In the genomic region with DNA sequence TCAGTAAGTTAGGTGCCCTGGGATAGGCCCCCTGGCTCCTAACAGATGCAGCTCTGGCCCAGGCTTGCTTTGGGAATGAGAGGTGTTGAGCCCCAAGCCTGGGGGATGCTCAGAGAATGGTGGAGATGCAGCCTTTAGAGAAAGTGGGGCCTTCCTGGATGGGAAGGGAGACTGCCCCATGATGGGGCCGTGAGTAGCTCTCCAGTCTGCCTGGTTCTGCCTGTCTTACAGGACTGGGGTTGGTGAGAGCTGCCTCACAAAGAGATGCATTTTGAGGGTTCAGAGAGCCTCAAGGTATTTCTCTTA, we compare ENCODE assay signal across 19 cellular contexts. TPM values are rescaled to one million over a fixed set of nuclear protein-coding genes. Genes with fewer than 3 reads are reported as not detected.
DNase-seq lines count a peak whose midpoint lies in the region; ATAC-seq and TF ChIP-seq lines count a peak whose summit lies in the region.
"Had no signal": no experiment of that assay in that cellular context is flagged by ENCODE, and none has a peak within 500 bp of the region (broad histone marks: within the 10 kb centered on the region; RNA-seq: fewer than 3 reads in every experiment).

No MANE protein-coding gene starts in this region.

- H3K79me2 ChIP-seq in Karpas-422 (ENCODE audit: low read length) (no peaks in the 10 kb centered on the region), mesendoderm (ENCODE audit: control insufficient read depth, insufficient read depth, low read length) (peaks cover 45% of the 10 kb centered on the region)

- intact Hi-C loops in psoas muscle (cut with DNase I), result no loop called here

- peak overlapping the region; percentile 100 for H3K56ac ChIP-seq in mesendoderm (ENCODE audit: low read length)

- ATAC-seq in esophagus mucosa (peak; percentile 49), HG02610 (IDR thresholded peaks at IDR 0.05; ENCODE audit: unreplicated experiment) (no peak), psoas muscle (no peak)
- no peak for ATAC-seq in naive thymus-derived CD8-positive, alpha-beta T cell
- ATAC-seq: A549, HCT116, HepG2 had no signal

- H3K4me3 Mint-ChIP-seq in naive thymus-derived CD8-positive, alpha-beta T cell, result no peak overlapping the region

- peak overlapping the region; percentile 17 for H4K5ac ChIP-seq in mesendoderm (ENCODE audit: low read length)

- H3K4me3 ChIP-seq in Karpas-422 (ENCODE audit: low read length), result no peak overlapping the region
- H3K4me3 ChIP-seq in mesendoderm (ENCODE audit: low read length), result peak overlapping the region; percentile 76
- H3K4me3 ChIP-seq in psoas muscle, result no peak overlapping the region
- H3K4me3 ChIP-seq: A549, Peyer's patch had no signal

- WGBS in mesendoderm (ENCODE audit: extremely low coverage, insufficient coverage, low lambda C conversion rate), result no CpG with 5 or more reads among the region's 1 CpG
- WGBS in psoas muscle, 3 donors, result 36 to 54% (median 49%) methylated on average over 1 of the region's 1 CpG

- peak overlapping the region; percentile 69 for H2BK120ac ChIP-seq in mesendoderm (ENCODE audit: low read depth, low read length)

- H3K27me3 ChIP-seq in Karpas-422 (ENCODE audit: low read length) (no peaks in the 10 kb centered on the region), mesendoderm (ENCODE audit: insufficient read depth, low read length, poor library complexity) (no peaks in the 10 kb centered on the region), psoas muscle (ENCODE audit: insufficient read depth in 3 of 3, low read length in 2 of 3) (peaks cover 0 to 24% (median 1%) of the 10 kb centered on the region in 3 donors)
- H3K27me3 ChIP-seq: Peyer's patch had no signal

- H3K79me1 ChIP-seq in mesendoderm (ENCODE audit: low read length), result no peaks in the 10 kb centered on the region

- peak; percentile 56 for DNase-seq in ELF-1 (ENCODE audit: low read depth, low spot score)
- peak; percentile 38 for DNase-seq in Karpas-422
- peak; percentile 73 for DNase-seq in mesendoderm
- DNase-seq in activated CD4-positive, alpha-beta T cell treated with anti-CD3 and anti-CD28 coated beads for 4 hours, result no peak
- DNase-seq in naive thymus-derived CD8-positive, alpha-beta T cell, result no peak
- no peak for DNase-seq in psoas muscle
- DNase-seq: NCI-H1048, NCI-H510A treated with DMSO at 0.1 percent for 48 hours, Peyer's patch, Right ventricle myocardium superior, SK-N-SH had no signal

- H3K27ac ChIP-seq in Karpas-422 (ENCODE audit: low read length) (no peak overlapping the region), mesendoderm (ENCODE audit: low read depth, low read length) (peak overlapping the region; percentile 96), psoas muscle (no peak overlapping the region)
- H3K27ac ChIP-seq: A549, C4-2B, KMS-11, Peyer's patch had no signal

- no peaks in the 10 kb centered on the region for H4K20me1 ChIP-seq in Karpas-422 (ENCODE audit: insufficient read depth, low read depth, low read length)

- H3K4me1 ChIP-seq in Karpas-422 (ENCODE audit: low read length), result no peaks in the 10 kb centered on the region
- H3K4me1 ChIP-seq in mesendoderm (ENCODE audit: control insufficient read depth, low read depth, low read length), result peaks cover 8% of the 10 kb centered on the region
- no peaks in the 10 kb centered on the region for H3K4me1 ChIP-seq in psoas muscle
- H3K4me1 ChIP-seq: A549 had no signal

- H3K4me2 ChIP-seq in Karpas-422 (ENCODE audit: low read depth, low read length, poor library complexity, severe bottlenecking) (no peak overlapping the region), mesendoderm (ENCODE audit: low read length) (peak overlapping the region; percentile 75)
- H3K4me2 ChIP-seq: A549, KMS-11, SK-N-SH had no signal

- H3K23ac ChIP-seq in mesendoderm (ENCODE audit: low read length), result peak overlapping the region; percentile 95

- peaks cover 0 to 8% (median 5%) of the 10 kb centered on the region in 5 donors for H3K27me3 Mint-ChIP-seq in naive thymus-derived CD8-positive, alpha-beta T cell

- H3K4me1 Mint-ChIP-seq in naive thymus-derived CD8-positive, alpha-beta T cell, result no peaks in the 10 kb centered on the region

- H3K18ac ChIP-seq in mesendoderm (ENCODE audit: low read length), result peak overlapping the region; percentile 81

- H2AK5ac ChIP-seq in mesendoderm (ENCODE audit: low read length), result peak overlapping the region; percentile 82

- no peak overlapping the region for H3K9ac ChIP-seq in Karpas-422 (ENCODE audit: low read length)
- peak overlapping the region; percentile 73 for H3K9ac ChIP-seq in mesendoderm (ENCODE audit: low read length)
- H3K9ac ChIP-seq: KMS-11, SK-N-SH had no signal

- H2BK15ac ChIP-seq in mesendoderm (replicated peaks; ENCODE audit: low read depth), result no peak overlapping the region

- no peak overlapping the region for H3K27ac Mint-ChIP-seq in naive thymus-derived CD8-positive, alpha-beta T cell

- H3K9me3 ChIP-seq in Karpas-422 (ENCODE audit: low read length) (no peaks in the 10 kb centered on the region), psoas muscle (no peaks in the 10 kb centered on the region)
- H3K9me3 ChIP-seq: A549, Peyer's patch, SK-N-SH had no signal

- no peak overlapping the region for H2AFZ ChIP-seq in Karpas-422 (ENCODE audit: low read length)

- no peaks in the 10 kb centered on the region for H3K36me3 Mint-ChIP-seq in naive thymus-derived CD8-positive, alpha-beta T cell

- peak overlapping the region; percentile 98 for H2BK5ac ChIP-seq in mesendoderm (ENCODE audit: low read length)

- H3K36me3 ChIP-seq in Karpas-422 (ENCODE audit: insufficient read depth, low read length), result no peaks in the 10 kb centered on the region
- no peaks in the 10 kb centered on the region for H3K36me3 ChIP-seq in mesendoderm (ENCODE audit: control insufficient read depth, insufficient read depth, low read length)
- no peaks in the 10 kb centered on the region for H3K36me3 ChIP-seq in psoas muscle (ENCODE audit: insufficient read depth in 1 of 2, low read depth in 1 of 2)
- H3K36me3 ChIP-seq: Peyer's patch had no signal

- POLR2A ChIA-PET in naive thymus-derived CD8-positive, alpha-beta T cell (lab: Charles Lee), result no interaction called here

- no peaks in the 10 kb centered on the region for H3K9me2 ChIP-seq in Karpas-422 (replicated peaks; ENCODE audit: insufficient read depth, low read length)
- H3K9me2 ChIP-seq: SK-N-SH had no signal

- no peak for TF ChIP-seq CTCF in psoas muscle (IDR thresholded peaks at IDR 0.05)

- peak overlapping the region; percentile 99 for H3K4ac ChIP-seq in mesendoderm (ENCODE audit: low read depth, low read length)

- H3K9me3 Mint-ChIP-seq in naive thymus-derived CD8-positive, alpha-beta T cell, result no peaks in the 10 kb centered on the region

- no peak overlapping the region for H4K8ac ChIP-seq in mesendoderm (ENCODE audit: low read depth, low read length)

RNA-seq across cellular contexts. Expression of gene VRTN, which starts 0.5 kb away (rescaled TPM):
- total RNA-seq in Karpas-422 (2014; rRNA removed; shearing (Covaris generic); ENCODE audit: low replicate concordance), result not detected in 2 replicates
- total RNA-seq in esophagus mucosa, result not detected
- 135 TPM for polyA plus RNA-seq in mesendoderm (2013, experiment 1 of 2)
- 136 TPM for polyA plus RNA-seq in mesendoderm (2013, experiment 2 of 2)
- total RNA-seq in naive thymus-derived CD8-positive, alpha-beta T cell, result not detected
- polyA plus RNA-seq in naive thymus-derived CD8-positive, alpha-beta T cell, result not detected
- not detected for total RNA-seq in psoas muscle
- not detected for polyA plus RNA-seq in psoas muscle
- total RNA-seq: HepG2, MCF 10A, Right ventricle myocardium superior had no signal
- polyA plus RNA-seq: A549, HepG2, SK-N-SH had no signal

RNA-seq across cellular contexts. Expression of gene ABCD4, which starts 45.0 kb away (rescaled TPM):
- total RNA-seq in Karpas-422 (2014; rRNA removed; shearing (Covaris generic); ENCODE audit: low replicate concordance), result 49.2 and 64.1 TPM in 2 replicates
- 18.1 TPM for total RNA-seq in esophagus mucosa
- polyA plus RNA-seq in mesendoderm (2013, experiment 1 of 2), result 29.6 TPM
- 29.9 TPM for polyA plus RNA-seq in mesendoderm (2013, experiment 2 of 2)
- total RNA-seq in naive thymus-derived CD8-positive, alpha-beta T cell, result 100 to 1,000 TPM; 109 to 116 TPM
- polyA plus RNA-seq in naive thymus-derived CD8-positive, alpha-beta T cell, result 10 to 100 TPM; 20.2 to 24.0 (median 21.0) TPM
- 10 to 100 TPM; 11.6 to 26.2 (median 15.4) TPM for total RNA-seq in psoas muscle
- 10 to 100 TPM; 11.4 to 17.4 (median 15.3) TPM for polyA plus RNA-seq in psoas muscle

Comparison
In these comparisons a context has a peak if more than half of its experiments do, and no peak if none do; other contexts are left out.
1. DNase-seq: peak in ELF-1 (single experiment), Karpas-422 (single experiment) and mesendoderm (single experiment); none in activated CD4-positive, alpha-beta T cell treated with anti-CD3 and anti-CD28 coated beads for 4 hours (0 of 2), naive thymus-derived CD8-positive, alpha-beta T cell (0 of 10) and psoas muscle (0 of 2).